ENCODE assay signal across 27 cellular contexts in the genomic region with DNA sequence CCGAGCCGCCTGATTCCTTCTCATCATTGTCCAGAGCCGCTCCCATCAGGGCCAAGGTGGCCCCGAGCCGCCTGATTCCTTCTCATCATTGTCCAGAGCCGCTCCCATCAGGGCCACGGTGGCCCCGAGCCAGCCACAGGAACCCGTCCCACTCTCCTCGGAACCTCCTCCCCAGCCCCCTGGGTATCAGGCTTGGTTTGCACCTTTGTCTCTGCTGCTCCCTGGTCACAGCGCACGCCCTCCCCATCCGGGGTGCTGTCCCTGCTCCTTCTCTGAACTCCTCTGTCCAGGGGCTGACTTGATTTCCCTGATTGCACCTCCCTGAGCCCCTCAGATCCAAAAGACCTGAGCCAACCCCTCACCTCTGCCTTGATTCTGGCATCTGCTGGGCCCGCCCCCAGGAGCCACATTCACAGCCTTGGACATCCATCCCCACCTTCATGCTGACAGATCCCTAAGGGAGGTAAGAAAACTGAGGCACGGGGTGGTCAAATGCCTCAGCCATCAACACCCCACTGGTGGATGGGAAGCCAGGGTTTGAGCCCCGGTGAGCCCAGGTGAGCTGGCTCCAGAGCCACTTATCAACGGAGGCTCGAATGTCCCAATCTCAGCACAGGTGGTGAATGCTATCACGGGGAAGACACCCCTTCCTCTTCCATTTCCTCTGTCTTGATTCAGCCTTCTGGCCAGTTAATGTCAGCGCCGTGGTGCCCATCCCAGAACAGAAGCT. TPM values are rescaled to one million over a fixed set of nuclear protein-coding genes. Genes with fewer than 3 reads are reported as not detected.
A peak's percentile ranks its signal among the peaks of the same experiment; 100 is the strongest.
DNase-seq lines count a peak whose midpoint lies in the region; ATAC-seq and TF ChIP-seq lines count a peak whose summit lies in the region.
"Had no signal": no experiment of that assay in that cellular context is flagged by ENCODE, and none has a peak within 500 bp of the region (broad histone marks: within the 10 kb centered on the region; RNA-seq: fewer than 3 reads in every experiment).

No MANE protein-coding gene starts in this region.

- H3K36me3 ChIP-seq in SJSA1 (no peaks in the 10 kb centered on the region), left lung (no peaks in the 10 kb centered on the region)
- H3K36me3 ChIP-seq: brain microvascular endothelial cell, colonic mucosa, esophagus squamous epithelium, gastroesophageal sphincter, thoracic aorta had no signal

- TF ChIP-seq CTCF in left lung (IDR thresholded peaks at IDR 0.05): no peak

- H3K9me3 ChIP-seq in SJSA1 (replicated peaks) (no peaks in the 10 kb centered on the region), left lung (no peaks in the 10 kb centered on the region)
- H3K9me3 ChIP-seq: colonic mucosa, esophagus squamous epithelium, gastroesophageal sphincter, thoracic aorta had no signal

- H3K27ac ChIP-seq in SJSA1: peak overlapping the region; percentile 54
- H3K27ac ChIP-seq in left lung: no peak overlapping the region
- H3K27ac ChIP-seq: 22Rv1, brain microvascular endothelial cell, colonic mucosa, gastroesophageal sphincter, thoracic aorta had no signal

- peak; percentile 54 for DNase-seq in activated effector memory CD4-positive, alpha-beta T cell treated with anti-CD3 and anti-CD28 coated beads, Interleukin-2, amount 50 U/mL, for 16 hours
- no peak for DNase-seq in activated effector memory CD4-positive, alpha-beta T cell treated with Interleukin-2 at 50 U/mL for 16 hours
- no peak for DNase-seq in SJSA1 (ENCODE audit: low read depth in 1 of 2, low spot score in 2 of 2)
- DNase-seq in left lung: peak; percentile 24 to 55
- DNase-seq in sciatic nerve (ENCODE audit: low spot score): peak; percentile 42
- DNase-seq in stimulated activated CD4-positive, alpha-beta T cell treated with anti-CD3 and anti-CD28 coated beads, Interleukin-4, amount 100 ng/mL, for 4 hours: no peak
- no peak for DNase-seq in NCI-H187 treated with DMSO at 0.1 percent for 48 hours (lab: John Stamatoyannopoulos, UW)
- DNase-seq: activated naive CD8-positive, alpha-beta T cell treated with anti-CD3 and anti-CD28 coated beads, Interleukin-2, amount 50 U/mL, for 24 hours; brain microvascular endothelial cell; colonic mucosa; DMS79; effector memory CD8-positive, alpha-beta T cell; esophagus squamous epithelium; mesendoderm; naive B cell; NCI-H1092; NCI-H2029; NCI-H226; NCI-H82; SHP77 treated with DMSO at 0.1 percent for 48 hours; small intestine; stimulated activated naive CD4-positive, alpha-beta T cell treated with Interleukin-2 at 50 U/mL for 16 hours had no signal

- intact Hi-C loops in left lung (cut with DNase I): no loop called here
- intact Hi-C loops in sciatic nerve (cut with DNase I): no loop called here

- no peak overlapping the region for H3K4me3 ChIP-seq in SJSA1
- no peak overlapping the region for H3K4me3 ChIP-seq in left lung
- H3K4me3 ChIP-seq: colonic mucosa, esophagus squamous epithelium, gastroesophageal sphincter, GM12878, thoracic aorta had no signal

- H3K27me3 ChIP-seq in SJSA1 (replicated peaks): no peaks in the 10 kb centered on the region
- peaks cover 0 to 12% of the 10 kb centered on the region in 2 donors for H3K27me3 ChIP-seq in left lung
- H3K27me3 ChIP-seq: brain microvascular endothelial cell, colonic mucosa had no signal

- H3K4me1 ChIP-seq in SJSA1 (replicated peaks): peaks cover 27% of the 10 kb centered on the region
- no peaks in the 10 kb centered on the region for H3K4me1 ChIP-seq in left lung
- H3K4me1 ChIP-seq: colonic mucosa, esophagus squamous epithelium, gastroesophageal sphincter had no signal

- ATAC-seq in left lung (no peak), sciatic nerve (no peak), HG03442 (IDR thresholded peaks at IDR 0.05; ENCODE audit: unreplicated experiment) (no peak)
- ATAC-seq: activated naive CD8-positive, alpha-beta T cell treated with anti-CD3 and anti-CD28 coated beads, Interleukin-2, amount 50 U/mL, for 24 hours; effector memory CD8-positive, alpha-beta T cell; gastroesophageal sphincter; GM12878 had no signal

RNA-seq across cellular contexts. Expression of a gene that starts 25.6 kb away (rescaled TPM):
- 55.9 TPM in 2 replicates for total RNA-seq in SJSA1 (2014; rRNA removed; shearing (Covaris generic))
- 10 to 100 TPM; 64.8 to 90.2 TPM for total RNA-seq in left lung
- 129 TPM for total RNA-seq in sciatic nerve

Comparison
In these comparisons a context has a peak if more than half of its experiments do, and no peak if none do; other contexts are left out.
1. DNase-seq: peak in activated effector memory CD4-positive, alpha-beta T cell treated with anti-CD3 and anti-CD28 coated beads, Interleukin-2, amount 50 U/mL, for 16 hours (single experiment), left lung (2 of 2) and sciatic nerve (single experiment); none in activated effector memory CD4-positive, alpha-beta T cell treated with Interleukin-2 at 50 U/mL for 16 hours (single experiment), SJSA1 (0 of 2), stimulated activated CD4-positive, alpha-beta T cell treated with anti-CD3 and anti-CD28 coated beads, Interleukin-4, amount 100 ng/mL, for 4 hours (0 of 2) and NCI-H187 treated with DMSO at 0.1 percent for 48 hours (single experiment).